In genomic region chr14:102806447-102806846, GRCh38 we compare ENCODE assay signal across 14 cellular contexts. TPM values are rescaled to one million over a fixed set of nuclear protein-coding genes. Genes with fewer than 3 reads are reported as not detected.
DNase-seq lines count a peak whose midpoint lies in the region; ATAC-seq, FAIRE-seq and TF ChIP-seq lines count a peak whose summit lies in the region.
"Had no signal": no experiment of that assay in that cellular context is flagged by ENCODE, and none has a peak within 500 bp of the region (broad histone marks: within the 10 kb centered on the region; RNA-seq: fewer than 3 reads in every experiment).

No MANE protein-coding gene starts in this region.

- no peak for TF ChIP-seq CTCF in activated B cell treated with CpG ODN at 0.5 μM for 24 hours (IDR thresholded peaks at IDR 0.05)
- no peak for TF ChIP-seq CTCF in H1 (IDR thresholded peaks at IDR 0.05; ENCODE audit: control extremely low read depth in 1 of 3, insufficient read depth in 1 of 3, low read depth in 1 of 3, low read length in 3 of 3)
- no peak for TF ChIP-seq CTCF in smooth muscle cell (IDR thresholded peaks at IDR 0.05; ENCODE audit: borderline replicate concordance, insufficient read depth, poor library complexity, severe bottlenecking)

- peak overlapping the region; percentile 79; the same call in 1 of the 2 replicates for H2BK5ac ChIP-seq in H1 (ENCODE audit: low read depth, low read length)

- FAIRE-seq in H1 (lab: Jason Lieb, UNC), result no peak
- FAIRE-seq: TTC549 had no signal

- no peak overlapping the region for H3K18ac ChIP-seq in H1 (ENCODE audit: extremely low read depth, low read length)

- peak overlapping the region; percentile 79 for H3K4me3 Mint-ChIP-seq in stimulated activated naive CD8-positive, alpha-beta T cell treated with anti-CD3 and anti-CD28 coated beads, Interleukin-15, Interleukin-2, amounts not matched to agents 100 ng/mL and 50 ng/mL, for 24 hours
- peak overlapping the region; percentile 64 for H3K4me3 Mint-ChIP-seq in activated B cell treated with CpG ODN at 0.5 μM for 24 hours

- no peak overlapping the region for H4K5ac ChIP-seq in H1 (ENCODE audit: insufficient read length, low read depth, low read length)

- 0 out of 4 replicates have a peak, but pooled peaks cover 0 to 2% of the 10 kb centered on the region in 2 experiments for H3K79me2 ChIP-seq in H1 (ENCODE audit: control insufficient read depth in 1 of 2, insufficient read depth in 2 of 2, low read length in 2 of 2)
- H3K79me2 ChIP-seq in smooth muscle cell (ENCODE audit: low read depth), result peaks cover 52% of the 10 kb centered on the region

- H3K14ac ChIP-seq in H1 (ENCODE audit: insufficient read length), result no peak overlapping the region

- TF ChIP-seq RAD21 in H1 (IDR thresholded peaks at IDR 0.05 in 1 of 2, conservative IDR thresholded peaks at IDR 0.05 in 1 of 2; ENCODE audit: low read depth in 2 of 2, low read length in 2 of 2), result no peak

- H3K36me3 ChIP-seq in H1 (ENCODE audit: control insufficient read depth in 2 of 4, insufficient read depth in 4 of 4, low read length in 3 of 4) (no peaks in the 10 kb centered on the region), smooth muscle cell (ENCODE audit: low read depth) (no peaks in the 10 kb centered on the region)

- intact Hi-C loops in activated B cell treated with CpG ODN at 0.5 μM for 24 hours (cut with micrococcal nuclease), result loop anchor here (2.0 to 10.0 kb wide), 4 partner anchors 16 to 212 kb away; partner anchors contain the start of gene RCOR1

- no peak overlapping the region for H4K91ac ChIP-seq in H1 (replicated peaks; ENCODE audit: insufficient read length, low read length)

- TF ChIP-seq EP300 in H1 (IDR thresholded peaks at IDR 0.05; ENCODE audit: borderline replicate concordance in 1 of 2, low read depth in 2 of 2, low read length in 2 of 2), result no peak

- DNase-seq in stimulated activated naive CD8-positive, alpha-beta T cell treated with anti-CD3 and anti-CD28 coated beads, Interleukin-15, Interleukin-2, amounts not matched to agents 100 U/mL and 50 U/mL, for 24 hours, result no peak
- DNase-seq in activated B cell treated with CpG ODN at 0.5 μM for 24 hours (no peak), H1 (ENCODE audit: low read depth in 1 of 2, low spot score in 2 of 2) (no peak), amniotic stem cell (lab: John Stamatoyannopoulos, UW) (no peak), NCI-H2227 treated with DMSO at 0.1 percent for 48 hours (lab: John Stamatoyannopoulos, UW) (no peak), smooth muscle cell (lab: John Stamatoyannopoulos, UW; ENCODE audit: unreplicated experiment) (no peak)
- DNase-seq: AML-193; GM23248; NCI-H146; stimulated activated CD4-positive, alpha-beta T cell treated with anti-CD3 and anti-CD28 coated beads, Interleukin-15, amount 100 ng/mL, for 24 hours; substantia nigra had no signal

- no peak overlapping the region for H3K4ac ChIP-seq in H1 (replicated peaks; ENCODE audit: insufficient read length, low read depth, low read length)

- CTCF ChIA-PET in activated B cell treated with CpG ODN at 0.5 μM for 24 hours (lab: Charles Lee), result interaction anchor here (1.3 to 1.7 kb wide), 2 partner anchors 23 to 211 kb away, joined by 3 read pairs; no protein-coding TSS in a partner anchor
- CTCF ChIA-PET in H1 (lab: Charles Lee; ENCODE audit: partially characterized antibody), result interaction anchor here (0.7 to 1.4 kb wide), 4 partner anchors 11 to 97 kb away, joined by 3 to 4 read pairs (median 4); no protein-coding TSS in a partner anchor

- no peaks in the 10 kb centered on the region for H3K27me3 Mint-ChIP-seq in stimulated activated naive CD8-positive, alpha-beta T cell treated with anti-CD3 and anti-CD28 coated beads, Interleukin-15, Interleukin-2, amounts not matched to agents 100 ng/mL and 50 ng/mL, for 24 hours
- no peaks in the 10 kb centered on the region for H3K27me3 Mint-ChIP-seq in activated B cell treated with CpG ODN at 0.5 μM for 24 hours

- no peak overlapping the region for H2AK5ac ChIP-seq in H1 (ENCODE audit: low read depth, low read length)

- H3K9me3 ChIP-seq in H1 (ENCODE audit: insufficient read depth in 2 of 2, low read depth in 1 of 2, low read length in 1 of 2) (no peaks in the 10 kb centered on the region), smooth muscle cell (replicated peaks; ENCODE audit: low read depth) (no peaks in the 10 kb centered on the region)

- no peak overlapping the region for H2BK15ac ChIP-seq in H1 (ENCODE audit: low read length)

- 95% methylated on average over 4 of the region's 4 CpGs; no CpG with 5 or more reads in 1 of the 2 experiments for WGBS in H1 (ENCODE audit: extremely low coverage in 1 of 2, insufficient coverage in 1 of 2, insufficient read length in 1 of 2, insufficient replicate concordance in 2 of 2, low coverage in 1 of 2, low lambda C conversion rate in 2 of 2, missing lambda C conversion rate in 1 of 2), 2 experiments
- 94% methylated on average over 4 of the region's 4 CpGs for WGBS in smooth muscle cell (ENCODE audit: low lambda C conversion rate)

- no peak overlapping the region for H3K56ac ChIP-seq in H1 (replicated peaks; ENCODE audit: insufficient read length, low read depth, low read length)

- no peak for TF ChIP-seq POLR2A in H1 (IDR thresholded peaks at IDR 0.05; ENCODE audit: control extremely low read depth in 1 of 2, low read depth in 2 of 2, low read length in 2 of 2)

- H3K27ac Mint-ChIP-seq in stimulated activated naive CD8-positive, alpha-beta T cell treated with anti-CD3 and anti-CD28 coated beads, Interleukin-15, Interleukin-2, amounts not matched to agents 100 ng/mL and 50 ng/mL, for 24 hours, result peak overlapping the region; percentile 99
- peak overlapping the region; percentile 83 for H3K27ac Mint-ChIP-seq in activated B cell treated with CpG ODN at 0.5 μM for 24 hours

- H3K27me3 ChIP-seq in H1 (replicated peaks in 1 of 4; ENCODE audit: control insufficient read depth in 3 of 4, extremely low read depth in 1 of 4, insufficient read depth in 3 of 4, low read length in 3 of 4) (no peaks in the 10 kb centered on the region), smooth muscle cell (ENCODE audit: low read depth) (no peaks in the 10 kb centered on the region)

- H3K36me3 Mint-ChIP-seq in stimulated activated naive CD8-positive, alpha-beta T cell treated with anti-CD3 and anti-CD28 coated beads, Interleukin-15, Interleukin-2, amounts not matched to agents 100 ng/mL and 50 ng/mL, for 24 hours (ENCODE audit: low read depth), result peaks cover 59% of the 10 kb centered on the region
- H3K36me3 Mint-ChIP-seq in activated B cell treated with CpG ODN at 0.5 μM for 24 hours (ENCODE audit: low read depth), result peaks cover 37% of the 10 kb centered on the region

- ATAC-seq in stimulated activated naive CD8-positive, alpha-beta T cell treated with anti-CD3 and anti-CD28 coated beads, Interleukin-15, Interleukin-2, amounts not matched to agents 100 U/mL and 50 U/mL, for 24 hours, result no peak
- ATAC-seq in activated B cell treated with CpG ODN at 0.5 μM for 24 hours (ENCODE audit: low read depth), result no peak
- no peak for ATAC-seq in HG03095 (IDR thresholded peaks at IDR 0.05; ENCODE audit: unreplicated experiment)

- H2BK120ac ChIP-seq in H1 (replicated peaks; ENCODE audit: low read depth, low read length), result no peak overlapping the region

- no peak overlapping the region for H2BK12ac ChIP-seq in H1 (ENCODE audit: low read depth, low read length)

- H3K9me3 Mint-ChIP-seq in stimulated activated naive CD8-positive, alpha-beta T cell treated with anti-CD3 and anti-CD28 coated beads, Interleukin-15, Interleukin-2, amounts not matched to agents 100 ng/mL and 50 ng/mL, for 24 hours, result no peaks in the 10 kb centered on the region
- no peaks in the 10 kb centered on the region for H3K9me3 Mint-ChIP-seq in activated B cell treated with CpG ODN at 0.5 μM for 24 hours

- no peak overlapping the region for H3K4me2 ChIP-seq in H1 (ENCODE audit: insufficient read depth in 1 of 2, low read depth in 2 of 2, low read length in 2 of 2)
- H3K4me2 ChIP-seq in smooth muscle cell, result no peak overlapping the region

- H2BK20ac ChIP-seq in H1 (ENCODE audit: low read length), result no peak overlapping the region

- no peak overlapping the region for H3K23ac ChIP-seq in H1 (ENCODE audit: insufficient read length)

- H4K20me1 ChIP-seq in H1 (replicated peaks in 1 of 2; ENCODE audit: control insufficient read depth in 1 of 2, insufficient read depth in 2 of 2, low read length in 2 of 2), result peaks cover 0 to 2% of the 10 kb centered on the region in 2 experiments
- peaks cover 91% of the 10 kb centered on the region for H4K20me1 ChIP-seq in smooth muscle cell (ENCODE audit: low read depth)

- POLR2A ChIA-PET in activated B cell treated with CpG ODN at 0.5 μM for 24 hours (lab: Charles Lee) (interaction anchor here (0.6 to 2.2 kb wide), 5 partner anchors 11 to 95 kb away, joined by 3 to 8 read pairs (median 3); no protein-coding TSS in a partner anchor), H1 (lab: Charles Lee; ENCODE audit: partially characterized antibody) (interaction anchor here (0.7 to 1.1 kb wide), 2 partner anchors 15 to 23 kb away, joined by 3 read pairs; no protein-coding TSS in a partner anchor)

- H3F3A ChIP-seq in smooth muscle cell (ENCODE audit: low read depth), result no peaks in the 10 kb centered on the region

- no peak overlapping the region for H3K9ac ChIP-seq in H1 (replicated peaks in 1 of 4; ENCODE audit: extremely low read depth in 1 of 4, low read depth in 3 of 4, low read length in 3 of 4)
- no peak overlapping the region for H3K9ac ChIP-seq in smooth muscle cell (ENCODE audit: low read depth)
- H3K9ac ChIP-seq: GM23248 had no signal

- H3K23me2 ChIP-seq in H1 (ENCODE audit: low read depth, low read length), result no peaks in the 10 kb centered on the region

- H4K8ac ChIP-seq in H1 (ENCODE audit: extremely low read depth, insufficient read depth, low read length), result no peak overlapping the region

- H3K27ac ChIP-seq in H1 (ENCODE audit: low read depth, low read length) (no peak overlapping the region), smooth muscle cell (ENCODE audit: low read depth) (no peak overlapping the region)
- H3K27ac ChIP-seq: GM23248 had no signal

- H2AFZ ChIP-seq in H1 (ENCODE audit: low read length) (no peak overlapping the region), smooth muscle cell (ENCODE audit: low read depth) (no peak overlapping the region)
- H2AFZ ChIP-seq: GM23248 had no signal

- H3K4me1 ChIP-seq in H1 (replicated peaks in 1 of 4; ENCODE audit: control insufficient read depth in 3 of 4, insufficient read depth in 4 of 4, low read length in 3 of 4) (peaks cover 3 to 13% (median 8%) of the 10 kb centered on the region in 4 experiments; a peak in 5 of 7 replicates), smooth muscle cell (ENCODE audit: low read depth) (no peaks in the 10 kb centered on the region)

- 0 out of 2 replicates have a peak, but pooled peaks cover 2% of the 10 kb centered on the region for H3K79me1 ChIP-seq in H1 (ENCODE audit: low read depth, low read length)

- H3K4me3 ChIP-seq in H1 (ENCODE audit: extremely low read depth in 1 of 4, insufficient read depth in 2 of 4, low read depth in 3 of 4, low read length in 4 of 4) (no peak overlapping the region), smooth muscle cell (no peak overlapping the region)
- H3K4me3 ChIP-seq: GM23248 had no signal

- H3K4me1 Mint-ChIP-seq in stimulated activated naive CD8-positive, alpha-beta T cell treated with anti-CD3 and anti-CD28 coated beads, Interleukin-15, Interleukin-2, amounts not matched to agents 100 ng/mL and 50 ng/mL, for 24 hours (ENCODE audit: low read depth), result peaks cover 86% of the 10 kb centered on the region
- H3K4me1 Mint-ChIP-seq in activated B cell treated with CpG ODN at 0.5 μM for 24 hours, result peaks cover 85% of the 10 kb centered on the region

RNA-seq across cellular contexts. Expression of gene TRAF3, which starts 29.2 kb away (rescaled TPM):
- total RNA-seq in activated B cell treated with CpG ODN at 0.5 μM for 24 hours, result 120 and 124 TPM in 2 replicates
- 10.0 and 12.1 TPM in 2 replicates for total RNA-seq in H1 (2021; fragmentation: NEBNext Ultra II Directional; extraction: Animal tissue kit (Norgen Biotek cat#: 25700))
- polyA plus RNA-seq in H1 (2011; rRNA removed), result 5.8 and 6.5 TPM in 2 replicates
- 6.7 TPM for polyA plus RNA-seq in H1 (2011; cell fraction: cytosol; rRNA removed)
- 11.0 TPM for polyA plus RNA-seq in H1 (2011; cell fraction: nucleus; rRNA removed)
- polyA plus RNA-seq in H1 (2012, experiment 1 of 2), result 6.8 to 8.1 TPM (median 7.6 TPM) in 4 replicates
- 3.8 TPM for polyA plus RNA-seq in H1 (2012, experiment 2 of 2)
- 4.9 TPM for polyA plus RNA-seq in H1 (2013, experiment 1 of 2)
- 5.2 TPM for polyA plus RNA-seq in H1 (2013, experiment 2 of 2)
- polyA minus RNA-seq in H1 (2011; rRNA and poly(A)+ RNA removed), result 14.0 and 19.4 TPM in 2 replicates
- polyA minus RNA-seq in H1 (2011; cell fraction: cytosol; rRNA and poly(A)+ RNA removed), result 4.9 TPM
- polyA minus RNA-seq in H1 (2011; cell fraction: nucleus; rRNA and poly(A)+ RNA removed), result 10.2 TPM
- 10.8 and 24.6 TPM in 2 replicates for total RNA-seq in smooth muscle cell
- 9.4 and 13.1 TPM in 2 replicates for polyA plus RNA-seq in smooth muscle cell
